ENCODE assay signal across 17 cellular contexts in genomic region chr20:37695684-37696342, GRCh38. TPM values are rescaled to one million over a fixed set of nuclear protein-coding genes. Genes with fewer than 3 reads are reported as not detected.
DNase-seq lines count a peak whose midpoint lies in the region; TF ChIP-seq lines count a peak whose summit lies in the region.
"Had no signal": no experiment of that assay in that cellular context is flagged by ENCODE, and none has a peak within 500 bp of the region (broad histone marks: within the 10 kb centered on the region; RNA-seq: fewer than 3 reads in every experiment).

No MANE protein-coding gene starts in this region.

- 92% methylated on average over 3 of the region's 3 CpGs for WGBS in hepatocyte (ENCODE audit: low lambda C conversion rate, missing lambda C conversion rate)
- WGBS in tibial nerve, 2 donors: 73 to 80% methylated on average over 3 of the region's 3 CpGs

- TF ChIP-seq POLR2A in tibial nerve (IDR thresholded peaks at IDR 0.05): no peak

- H3K4me1 ChIP-seq in OCI-LY7 (ENCODE audit: insufficient read depth, low read length, poor library complexity, severe bottlenecking) (peaks cover 15% of the 10 kb centered on the region), hepatocyte (ENCODE audit: insufficient read depth) (no peaks in the 10 kb centered on the region), tibial nerve (peaks cover 0 to 29% (median 12%) of the 10 kb centered on the region in 4 donors), osteoblast (ENCODE audit: insufficient read depth, low read length) (peaks cover 8% of the 10 kb centered on the region)

- POLR2A ChIA-PET in OCI-LY7 (lab: Charles Lee): interaction anchor here (1.0 kb wide), 1 partner anchor 39 kb away, joined by 3 read pairs; no protein-coding TSS in a partner anchor

- H3K9me3 Mint-ChIP-seq in activated naive CD8-positive, alpha-beta T cell (ENCODE audit: low read depth): no peaks in the 10 kb centered on the region
- H3K9me3 Mint-ChIP-seq in activated naive CD8-positive, alpha-beta T cell treated with anti-CD3 and anti-CD28 coated beads for 36 hours: no peaks in the 10 kb centered on the region
- H3K9me3 Mint-ChIP-seq: stimulated activated memory B cell treated with anti-CD40 and anti-IgM and Interleukin-4, amounts not matched to agents 10 μg/mL and 1 μg/mL and 100 μg/mL, for 72 hours had no signal

- DNase-seq in activated naive CD8-positive, alpha-beta T cell treated with anti-CD3 and anti-CD28 coated beads for 36 hours: no peak
- DNase-seq in OCI-LY7 (ENCODE audit: low spot score) (no peak), hepatocyte (ENCODE audit: low spot score) (no peak), tibial nerve (ENCODE audit: low spot score in 2 of 2) (no peak), osteoblast (ENCODE audit: insufficient read length, low spot score, missing footprints) (no peak), NCI-H1105 (lab: John Stamatoyannopoulos, UW) (no peak)
- no peak for DNase-seq in stimulated activated CD4-positive, alpha-beta T cell treated with anti-CD3 and anti-CD28 coated beads, Interleukin-4, amount 100 ng/mL, for 24 hours
- DNase-seq: activated T-cell treated with anti-CD3 and anti-CD28 coated beads, Interleukin-2, amount 50 U/mL, for 48 hours; DMS53; foreskin melanocyte; left ventricle myocardium inferior; NCI-H226; SIG-M5; uterus had no signal

- H3K27ac ChIP-seq in OCI-LY7 (ENCODE audit: low read depth, low read length, poor library complexity, severe bottlenecking): no peak overlapping the region
- H3K27ac ChIP-seq in hepatocyte: no peak overlapping the region
- no peak overlapping the region for H3K27ac ChIP-seq in tibial nerve
- no peak overlapping the region for H3K27ac ChIP-seq in osteoblast (ENCODE audit: low read depth, low read length)
- H3K27ac ChIP-seq: ascending aorta, left ventricle myocardium inferior, uterus had no signal

- peaks cover 2% of the 10 kb centered on the region for H3K36me3 Mint-ChIP-seq in activated naive CD8-positive, alpha-beta T cell
- H3K36me3 Mint-ChIP-seq in activated naive CD8-positive, alpha-beta T cell treated with anti-CD3 and anti-CD28 coated beads for 36 hours: peaks cover 12% of the 10 kb centered on the region

- peaks cover 2% of the 10 kb centered on the region for H3K27me3 Mint-ChIP-seq in activated naive CD8-positive, alpha-beta T cell
- H3K27me3 Mint-ChIP-seq in activated naive CD8-positive, alpha-beta T cell treated with anti-CD3 and anti-CD28 coated beads for 36 hours: peaks cover 8% of the 10 kb centered on the region

- H3K79me2 ChIP-seq in OCI-LY7 (ENCODE audit: insufficient read depth, low read depth, low read length): peaks cover 40% of the 10 kb centered on the region
- H3K79me2 ChIP-seq in hepatocyte: peaks cover 67% of the 10 kb centered on the region
- peaks cover 62% of the 10 kb centered on the region for H3K79me2 ChIP-seq in osteoblast (ENCODE audit: insufficient read depth, low read length)

- CTCF ChIA-PET in OCI-LY7 (lab: Charles Lee; ENCODE audit: unreplicated experiment): no interaction called here

- H2AFZ ChIP-seq in OCI-LY7 (ENCODE audit: low read length) (no peak overlapping the region), hepatocyte (no peak overlapping the region), osteoblast (ENCODE audit: low read length) (no peak overlapping the region)

- TF ChIP-seq CTCF in OCI-LY7 (conservative IDR thresholded peaks at IDR 0.05; ENCODE audit: low read length) (no peak), hepatocyte (IDR thresholded peaks at IDR 0.05; ENCODE audit: poor library complexity) (no peak), tibial nerve (IDR thresholded peaks at IDR 0.05) (no peak), osteoblast (IDR thresholded peaks at IDR 0.05; ENCODE audit: extremely low read depth, low read depth, low read length) (no peak)

- H3K4me3 Mint-ChIP-seq in activated naive CD8-positive, alpha-beta T cell: peak overlapping the region; percentile 63
- H3K4me3 Mint-ChIP-seq in activated naive CD8-positive, alpha-beta T cell treated with anti-CD3 and anti-CD28 coated beads for 36 hours: no peak overlapping the region
- H3K4me3 Mint-ChIP-seq: stimulated activated memory B cell treated with anti-CD40 and anti-IgM and Interleukin-4, amounts not matched to agents 10 μg/mL and 1 μg/mL and 100 μg/mL, for 72 hours had no signal

- H3K4me3 ChIP-seq in OCI-LY7 (ENCODE audit: low read depth, low read length, poor library complexity, severe bottlenecking): peak overlapping the region; percentile 10
- no peak overlapping the region for H3K4me3 ChIP-seq in hepatocyte
- H3K4me3 ChIP-seq in tibial nerve: no peak overlapping the region
- H3K4me3 ChIP-seq in osteoblast (ENCODE audit: insufficient read depth, low read length): no peak overlapping the region
- H3K4me3 ChIP-seq: uterus had no signal

- peak overlapping the region; percentile 96 for H3K4me2 ChIP-seq in OCI-LY7 (ENCODE audit: low read length)
- peak overlapping the region; percentile 87 for H3K4me2 ChIP-seq in hepatocyte
- H3K4me2 ChIP-seq in osteoblast (ENCODE audit: insufficient read depth, low read length): no peak overlapping the region

- TSS peak; percentile 60 for BruUV-seq in OCI-LY7 (replicated peaks; lab: Mats Ljungman, UMichigan)

- H3K27me3 ChIP-seq in hepatocyte (peaks cover 2% of the 10 kb centered on the region), tibial nerve (peaks cover 0 to 8% of the 10 kb centered on the region in 2 donors), osteoblast (ENCODE audit: insufficient read depth, low read length) (no peaks in the 10 kb centered on the region)
- H3K27me3 ChIP-seq: ascending aorta, uterus had no signal

- peaks cover 11% of the 10 kb centered on the region; the same call in 1 of the 2 replicates for H4K20me1 ChIP-seq in OCI-LY7 (ENCODE audit: insufficient read depth, low read length)
- H4K20me1 ChIP-seq in hepatocyte (ENCODE audit: insufficient read depth, poor library complexity, severe bottlenecking): no peaks in the 10 kb centered on the region
- H4K20me1 ChIP-seq in osteoblast (ENCODE audit: insufficient read depth, low read length): peaks cover 2% of the 10 kb centered on the region

- H3K9me2 ChIP-seq in OCI-LY7 (ENCODE audit: insufficient read depth, low read length) (no peaks in the 10 kb centered on the region), hepatocyte (replicated peaks; ENCODE audit: insufficient read depth) (no peaks in the 10 kb centered on the region)

- H3K4me1 Mint-ChIP-seq in activated naive CD8-positive, alpha-beta T cell (ENCODE audit: low read depth): peaks cover 42% of the 10 kb centered on the region
- peaks cover 31% of the 10 kb centered on the region for H3K4me1 Mint-ChIP-seq in activated naive CD8-positive, alpha-beta T cell treated with anti-CD3 and anti-CD28 coated beads for 36 hours

- TF ChIP-seq EP300 in tibial nerve (IDR thresholded peaks at IDR 0.05): no peak

- intact Hi-C loops in OCI-LY7 (cut with micrococcal nuclease; ENCODE audit: unreplicated experiment): no loop called here

- H3K9me3 ChIP-seq in OCI-LY7 (ENCODE audit: low read length) (no peaks in the 10 kb centered on the region), hepatocyte (ENCODE audit: low read depth) (no peaks in the 10 kb centered on the region), tibial nerve (no peaks in the 10 kb centered on the region), osteoblast (ENCODE audit: low read depth, low read length) (no peaks in the 10 kb centered on the region)
- H3K9me3 ChIP-seq: ascending aorta, left ventricle myocardium inferior, uterus had no signal

- H3K36me3 ChIP-seq in OCI-LY7 (ENCODE audit: insufficient read depth, low read length) (peaks cover 9% of the 10 kb centered on the region; the same call in 1 of the 2 replicates), hepatocyte (replicated peaks; ENCODE audit: insufficient read depth, low read depth) (no peaks in the 10 kb centered on the region), tibial nerve (no peaks in the 10 kb centered on the region), osteoblast (ENCODE audit: insufficient read depth, low read length) (peaks cover 4% of the 10 kb centered on the region)
- H3K36me3 ChIP-seq: ascending aorta, left ventricle myocardium inferior, uterus had no signal

- peak overlapping the region; percentile 24 for H3K27ac Mint-ChIP-seq in activated naive CD8-positive, alpha-beta T cell
- no peak overlapping the region for H3K27ac Mint-ChIP-seq in activated naive CD8-positive, alpha-beta T cell treated with anti-CD3 and anti-CD28 coated beads for 36 hours
- H3K27ac Mint-ChIP-seq: stimulated activated memory B cell treated with anti-CD40 and anti-IgM and Interleukin-4, amounts not matched to agents 10 μg/mL and 1 μg/mL and 100 μg/mL, for 72 hours had no signal

RNA-seq across cellular contexts. Expression of gene CTNNBL1, which starts 2.0 kb away (rescaled TPM):
- 10 to 100 TPM; 85.6 to 98.4 TPM for total RNA-seq in activated naive CD8-positive, alpha-beta T cell treated with anti-CD3 and anti-CD28 coated beads for 36 hours
- total RNA-seq in OCI-LY7 (2014; rRNA removed; shearing (Covaris generic)): 38.0 and 40.6 TPM in 2 replicates
- total RNA-seq in OCI-LY7 (2022) (88.0 and 90.0 TPM in 2 replicates), hepatocyte (25.7 and 27.6 TPM in 2 replicates), tibial nerve (10 to 100 TPM; 25.5 to 38.4 (median 35.1) TPM), osteoblast (19.5 and 23.0 TPM in 2 replicates)
- 48.0 and 55.0 TPM in 2 replicates for polyA plus RNA-seq in hepatocyte
